Comparison of ENCODE assay signal across 12 cellular contexts in the genomic region with DNA sequence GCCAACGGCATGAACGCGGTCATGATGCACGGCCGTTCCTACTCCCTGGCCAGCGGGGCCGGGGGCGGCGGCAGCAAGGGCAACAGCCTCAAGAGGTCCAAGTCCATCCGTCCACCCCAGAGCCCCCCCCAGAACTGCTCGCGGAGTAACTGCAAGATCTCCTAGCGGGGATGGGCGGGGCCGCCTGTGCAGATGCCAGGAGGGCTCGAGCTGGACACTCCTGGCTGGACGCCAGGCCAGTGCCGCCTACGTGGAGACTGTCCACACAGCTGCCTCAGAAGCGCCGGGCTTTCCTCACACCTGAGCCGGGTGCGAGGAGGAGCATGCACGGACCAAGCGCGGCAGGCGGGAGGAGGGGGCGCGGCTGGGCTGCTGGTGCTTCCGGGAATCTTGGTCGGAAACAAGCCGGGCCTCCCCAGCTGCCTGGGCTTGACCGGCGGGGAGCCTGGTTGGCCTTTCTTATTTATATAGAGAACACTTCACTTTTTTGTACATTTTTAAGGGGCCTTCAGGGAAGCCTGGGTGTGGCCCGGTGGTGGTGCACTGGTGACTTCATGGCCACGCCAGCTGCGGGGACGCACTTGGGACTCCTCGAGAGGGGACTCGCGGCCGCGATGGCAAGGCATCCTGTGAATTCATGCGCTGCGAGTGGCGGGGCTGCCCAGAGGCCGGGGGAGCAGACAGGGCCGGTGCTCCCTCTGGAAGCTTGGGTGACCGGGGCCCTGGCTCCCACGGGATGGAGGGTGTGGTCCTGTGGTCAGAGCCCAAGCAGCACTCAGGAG. TPM values are rescaled to one million over a fixed set of nuclear protein-coding genes. Genes with fewer than 3 reads are reported as not detected.
DNase-seq lines count a peak whose midpoint lies in the region; ATAC-seq and TF ChIP-seq lines count a peak whose summit lies in the region.
"Had no signal": no experiment of that assay in that cellular context is flagged by ENCODE, and none has a peak within 500 bp of the region (broad histone marks: within the 10 kb centered on the region; RNA-seq: fewer than 3 reads in every experiment).

No MANE protein-coding gene starts in this region.

- H3K27ac ChIP-seq in lung (ENCODE audit: low read depth in 1 of 2, low read length in 1 of 2) = peak overlapping the region in 1 of 2 donors; percentile 61
- peak overlapping the region; percentile 89 to 93 for H3K27ac ChIP-seq in uterus
- no peak overlapping the region for H3K27ac ChIP-seq in breast epithelium

- H3K27me3 ChIP-seq in lung (ENCODE audit: control insufficient read depth, insufficient read depth) = no peaks in the 10 kb centered on the region
- no peaks in the 10 kb centered on the region for H3K27me3 ChIP-seq in uterus
- H3K27me3 ChIP-seq in breast epithelium = no peaks in the 10 kb centered on the region
- H3K27me3 ChIP-seq: cardiac muscle cell had no signal

- intact Hi-C loops in activated CD4-positive, alpha-beta T cell treated with anti-CD3 and anti-CD28 coated beads, Interleukin-2, amount 10 ng/mL, durations not matched to agents 24 days and 14 days (cut with micrococcal nuclease) = no loop called here
- intact Hi-C loops in uterus (cut with DNase I; ENCODE audit: low total_unique reads) = no loop called here
- intact Hi-C loops in breast epithelium (cut with DNase I; ENCODE audit: low total_unique reads) = no loop called here

- TF ChIP-seq POLR2A in uterus (IDR thresholded peaks at IDR 0.05) = no peak
- TF ChIP-seq POLR2A in breast epithelium (IDR thresholded peaks at IDR 0.05) = no peak

- no peaks in the 10 kb centered on the region for H3K9me3 Mint-ChIP-seq in activated CD4-positive, alpha-beta T cell treated with anti-CD3 and anti-CD28 coated beads, Interleukin-2, amount 10 ng/mL, durations not matched to agents 24 days and 14 days
- H3K9me3 Mint-ChIP-seq: activated T-helper 1 cell treated with anti-CD3 and anti-CD28 coated beads, Interleukin-12 subunit alpha, Interleukin-12 subunit beta, Interleukin-2, Interleukin-4 antibody, amounts not matched to agents 30 ng/mL and 10 ng/mL and 1 ng/mL, durations not matched to agents 14 hours and 24 hours and 36 hours had no signal

- no peak overlapping the region for H3K4me3 Mint-ChIP-seq in activated CD4-positive, alpha-beta T cell treated with anti-CD3 and anti-CD28 coated beads, Interleukin-2, amount 10 ng/mL, durations not matched to agents 24 days and 14 days
- H3K4me3 Mint-ChIP-seq: activated T-helper 1 cell treated with anti-CD3 and anti-CD28 coated beads, Interleukin-12 subunit alpha, Interleukin-12 subunit beta, Interleukin-2, Interleukin-4 antibody, amounts not matched to agents 30 ng/mL and 10 ng/mL and 1 ng/mL, durations not matched to agents 14 hours and 24 hours and 36 hours had no signal

- no peak for TF ChIP-seq CTCF in lung (IDR thresholded peaks at IDR 0.05; ENCODE audit: control extremely low read depth, extremely low read depth)
- no peak for TF ChIP-seq CTCF in uterus (IDR thresholded peaks at IDR 0.05)
- TF ChIP-seq CTCF in breast epithelium (IDR thresholded peaks at IDR 0.05) = no peak

- WGBS in lung, 2 donors = 78 to 84% methylated on average over 48 to 50 of the region's 50 CpGs

- peaks cover 2% of the 10 kb centered on the region for H3K36me3 Mint-ChIP-seq in activated CD4-positive, alpha-beta T cell treated with anti-CD3 and anti-CD28 coated beads, Interleukin-2, amount 10 ng/mL, durations not matched to agents 24 days and 14 days (ENCODE audit: low read depth)

- H3K36me3 ChIP-seq in lung (ENCODE audit: control insufficient read depth in 2 of 2, insufficient read depth in 2 of 2, low read length in 2 of 2) = peaks cover 0 to 37% of the 10 kb centered on the region in 2 donors
- no peaks in the 10 kb centered on the region for H3K36me3 ChIP-seq in uterus
- no peaks in the 10 kb centered on the region for H3K36me3 ChIP-seq in breast epithelium

- DNase-seq in activated CD4-positive, alpha-beta T cell treated with anti-CD3 and anti-CD28 coated beads, Interleukin-2, amount 10 ng/mL, durations not matched to agents 24 days and 14 days = peak; percentile 55
- DNase-seq in activated CD4-positive, alpha-beta T cell treated with anti-CD3 and anti-CD28 coated beads for 4 hours = no peak
- DNase-seq in lung (ENCODE audit: low spot score) = peak; percentile 81
- DNase-seq in uterus = peak in 1 of 2 donors; percentile 65
- no peak for DNase-seq in NCI-H526 (lab: John Stamatoyannopoulos, UW)
- no peak for DNase-seq in breast epithelium (ENCODE audit: low spot score in 2 of 2)
- DNase-seq: NCI-H345 had no signal

- H3K9me3 ChIP-seq in lung (ENCODE audit: control insufficient read depth in 2 of 2, insufficient read depth in 1 of 2, low read length in 1 of 2) (no peaks in the 10 kb centered on the region), uterus (no peaks in the 10 kb centered on the region), breast epithelium (no peaks in the 10 kb centered on the region)

- ATAC-seq in SK-N-SH treated with all-trans-retinoic acid at 6 μM for 48 hours = peak; percentile 2; the same call in 1 of the 3 replicates
- ATAC-seq in lung (ENCODE audit: insufficient read depth, low FRiP score) = peak; percentile 70
- no peak for ATAC-seq in GM18861 (IDR thresholded peaks at IDR 0.05; ENCODE audit: unreplicated experiment)
- ATAC-seq: activated CD4-positive, CD25-positive, alpha-beta regulatory T cell treated with anti-CD3 and anti-CD28 coated beads, Interleukin-2, amount 50 U/mL, for 24 hours had no signal

- H3K4me1 ChIP-seq in lung (ENCODE audit: control insufficient read depth in 2 of 2, insufficient read depth in 2 of 2, low read length in 2 of 2) (peaks cover 0 to 13% of the 10 kb centered on the region in 2 donors), uterus (peaks cover 0 to 13% of the 10 kb centered on the region in 2 donors), breast epithelium (peaks cover 8 to 16% of the 10 kb centered on the region in 2 donors)

- H3K27ac Mint-ChIP-seq in activated CD4-positive, alpha-beta T cell treated with anti-CD3 and anti-CD28 coated beads, Interleukin-2, amount 10 ng/mL, durations not matched to agents 24 days and 14 days = no peak overlapping the region
- H3K27ac Mint-ChIP-seq: activated T-helper 1 cell treated with anti-CD3 and anti-CD28 coated beads, Interleukin-12 subunit alpha, Interleukin-12 subunit beta, Interleukin-2, Interleukin-4 antibody, amounts not matched to agents 30 ng/mL and 10 ng/mL and 1 ng/mL, durations not matched to agents 14 hours and 24 hours and 36 hours had no signal

- no peaks in the 10 kb centered on the region for H3K27me3 Mint-ChIP-seq in activated CD4-positive, alpha-beta T cell treated with anti-CD3 and anti-CD28 coated beads, Interleukin-2, amount 10 ng/mL, durations not matched to agents 24 days and 14 days

- H3K4me1 Mint-ChIP-seq in activated CD4-positive, alpha-beta T cell treated with anti-CD3 and anti-CD28 coated beads, Interleukin-2, amount 10 ng/mL, durations not matched to agents 24 days and 14 days = no peaks in the 10 kb centered on the region

- H3K4me3 ChIP-seq in lung (no peak overlapping the region), uterus (no peak overlapping the region), breast epithelium (no peak overlapping the region)
- H3K4me3 ChIP-seq: cardiac muscle cell had no signal

TF ChIP-seq in SK-N-SH treated with all-trans-retinoic acid at 6 μM for 48 hours, 23 proteins besides CTCF, POLR2A, EP300 and RAD21:
- no peak for TF ChIP-seq ARNTL (CRISPR knock-in tag; IDR thresholded peaks at IDR 0.05; ENCODE audit: borderline replicate concordance, low read depth)

RNA-seq across cellular contexts. Expression of gene WFIKKN1, which starts 3.1 kb away (rescaled TPM):
- 0.44 and 0.45 TPM in 2 replicates for total RNA-seq in activated CD4-positive, alpha-beta T cell treated with anti-CD3 and anti-CD28 coated beads, Interleukin-2, amount 10 ng/mL, durations not matched to agents 24 days and 14 days
- total RNA-seq in lung (1 to 10 TPM in 1 of 2 donors, under 1 TPM in 1; 0.31 to 2.5 TPM), uterus (1 to 10 TPM in 1 of 4 donors, under 1 TPM in 2, not detected in 1; 0.26 to 1.4 (median 0.76) TPM), breast epithelium (under 1 TPM in 2 of 3 donors, not detected in 1; 0.66 to 0.73 TPM)
- polyA plus RNA-seq in lung = under 1 TPM; 0.44 to 0.79 TPM

RNA-seq across cellular contexts. Expression of gene METTL26, which starts 8.5 kb away (rescaled TPM):
- total RNA-seq in activated CD4-positive, alpha-beta T cell treated with anti-CD3 and anti-CD28 coated beads, Interleukin-2, amount 10 ng/mL, durations not matched to agents 24 days and 14 days = 146 and 153 TPM in 2 replicates
- total RNA-seq in lung = 10 to 100 TPM; 36.1 to 89.8 TPM
- polyA plus RNA-seq in lung = 100 to 1,000 TPM; 138 to 200 TPM
- 100 to 1,000 TPM in 2 of 4 donors, 10 to 100 TPM in 2; 29.5 to 171 (median 97.1) TPM for total RNA-seq in uterus
- total RNA-seq in breast epithelium = 100 to 1,000 TPM; 108 to 136 (median 130) TPM

RNA-seq across cellular contexts. Expression of gene MCRIP2, which starts 14.0 kb away (rescaled TPM):
- total RNA-seq in activated CD4-positive, alpha-beta T cell treated with anti-CD3 and anti-CD28 coated beads, Interleukin-2, amount 10 ng/mL, durations not matched to agents 24 days and 14 days = 71.2 and 73.0 TPM in 2 replicates
- total RNA-seq in lung (10 to 100 TPM in 1 of 2 donors, 1 to 10 TPM in 1; 9.1 to 61.6 TPM), uterus (10 to 100 TPM in 2 of 4 donors, 1 to 10 TPM in 2; 2.6 to 62.0 (median 17.0) TPM), breast epithelium (10 to 100 TPM; 26.8 to 39.7 (median 34.9) TPM)
- polyA plus RNA-seq in lung = 100 to 1,000 TPM in 1 of 2 donors, 10 to 100 TPM in 1; 45.0 to 109 TPM

RNA-seq across cellular contexts. Expression of gene WDR90, which starts 21.5 kb away (rescaled TPM):
- total RNA-seq in activated CD4-positive, alpha-beta T cell treated with anti-CD3 and anti-CD28 coated beads, Interleukin-2, amount 10 ng/mL, durations not matched to agents 24 days and 14 days = 99.9 and 111 TPM in 2 replicates
- 10 to 100 TPM; 22.4 to 74.2 TPM for total RNA-seq in lung
- polyA plus RNA-seq in lung = 10 to 100 TPM; 18.6 to 33.4 TPM
- total RNA-seq in uterus = 10 to 100 TPM; 18.2 to 79.3 (median 46.9) TPM
- total RNA-seq in breast epithelium = 10 to 100 TPM in 2 of 3 donors, 1 to 10 TPM in 1; 9.6 to 26.9 (median 22.7) TPM

RNA-seq across cellular contexts. Expression of gene RAB40C, which starts 37.8 kb away (rescaled TPM):
- 12.5 and 16.5 TPM in 2 replicates for total RNA-seq in activated CD4-positive, alpha-beta T cell treated with anti-CD3 and anti-CD28 coated beads, Interleukin-2, amount 10 ng/mL, durations not matched to agents 24 days and 14 days
- total RNA-seq in lung = 10 to 100 TPM; 25.1 to 58.9 TPM
- polyA plus RNA-seq in lung = 10 to 100 TPM; 34.0 to 53.8 TPM
- 10 to 100 TPM in 2 of 4 donors, 1 to 10 TPM in 1, under 1 TPM in 1; 0.59 to 25.4 (median 14.3) TPM for total RNA-seq in uterus
- 10 to 100 TPM; 17.6 to 29.1 (median 20.6) TPM for total RNA-seq in breast epithelium

Comparison
In these comparisons a context has a peak if more than half of its experiments do, and no peak if none do; other contexts are left out.
1. DNase-seq: peak in activated CD4-positive, alpha-beta T cell treated with anti-CD3 and anti-CD28 coated beads, Interleukin-2, amount 10 ng/mL, durations not matched to agents 24 days and 14 days (single experiment) and lung (single experiment); none in activated CD4-positive, alpha-beta T cell treated with anti-CD3 and anti-CD28 coated beads for 4 hours (0 of 2), NCI-H526 (0 of 2) and breast epithelium (0 of 2).
2. H3K27ac ChIP-seq: peak in uterus (2 of 2); none in breast epithelium (0 of 2).